Comparison of ENCODE assay signal across 15 cellular contexts in genomic region chr13:44396295-44396962, GRCh38. TPM values are rescaled to one million over a fixed set of nuclear protein-coding genes. Genes with fewer than 3 reads are reported as not detected.
DNase-seq lines count a peak whose midpoint lies in the region; ATAC-seq and TF ChIP-seq lines count a peak whose summit lies in the region.
"Had no signal": no experiment of that assay in that cellular context is flagged by ENCODE, and none has a peak within 500 bp of the region (broad histone marks: within the 10 kb centered on the region; RNA-seq: fewer than 3 reads in every experiment).

No MANE protein-coding gene starts in this region.

- TF ChIP-seq CTCF in dorsolateral prefrontal cortex (IDR thresholded peaks at IDR 0.05 in 54 of 56, conservative IDR thresholded peaks at IDR 0.05 in 2 of 56; ENCODE audit: low read depth in 1 of 56, partially characterized antibody in 56 of 56) (no peak), kidney epithelial cell (IDR thresholded peaks at IDR 0.05; ENCODE audit: insufficient read depth, low read length, poor library complexity, severe bottlenecking) (no peak)

- no peaks in the 10 kb centered on the region for H3K27me3 Mint-ChIP-seq in activated naive CD4-positive, alpha-beta T cell treated with anti-CD3 and anti-CD28 coated beads for 36 hours (ENCODE audit: low read depth)

- intact Hi-C loops in dorsolateral prefrontal cortex (cut with DNase I) (no loop called here), sciatic nerve (cut with DNase I) (no loop called here)
- intact Hi-C loops in activated naive CD4-positive, alpha-beta T cell treated with anti-CD3 and anti-CD28 coated beads for 36 hours (cut with micrococcal nuclease) = no loop called here

- H3K4me1 Mint-ChIP-seq in activated naive CD4-positive, alpha-beta T cell treated with anti-CD3 and anti-CD28 coated beads for 36 hours (ENCODE audit: low read depth) = no peaks in the 10 kb centered on the region
- H3K4me1 Mint-ChIP-seq: activated CD4-positive, alpha-beta T cell treated with anti-CD3 and anti-CD28 coated beads, Interleukin-2, amount 10 ng/mL, durations not matched to agents 24 days and 14 days had no signal

- no peaks in the 10 kb centered on the region for H3K36me3 Mint-ChIP-seq in activated naive CD4-positive, alpha-beta T cell treated with anti-CD3 and anti-CD28 coated beads for 36 hours (ENCODE audit: low read depth)
- H3K36me3 Mint-ChIP-seq: naive B cell had no signal

- no peaks in the 10 kb centered on the region for H3K9me3 Mint-ChIP-seq in activated naive CD4-positive, alpha-beta T cell treated with anti-CD3 and anti-CD28 coated beads for 36 hours
- H3K9me3 Mint-ChIP-seq: activated CD4-positive, alpha-beta T cell treated with anti-CD3 and anti-CD28 coated beads, Interleukin-2, amount 10 ng/mL, durations not matched to agents 24 days and 14 days; H9 had no signal

- no peak overlapping the region for H3K27ac Mint-ChIP-seq in activated naive CD4-positive, alpha-beta T cell treated with anti-CD3 and anti-CD28 coated beads for 36 hours
- H3K27ac Mint-ChIP-seq: activated CD4-positive, alpha-beta T cell treated with anti-CD3 and anti-CD28 coated beads, Interleukin-2, amount 10 ng/mL, durations not matched to agents 24 days and 14 days; naive B cell had no signal

- DNase-seq in H7 (peak; percentile 35), dorsolateral prefrontal cortex (no peak), kidney epithelial cell (ENCODE audit: low read depth) (peak; percentile 14), sciatic nerve (ENCODE audit: low spot score) (no peak), NCI-H748 (lab: John Stamatoyannopoulos, UW; ENCODE audit: unreplicated experiment) (no peak), NCI-H345 treated with DMSO at 0.1 percent for 48 hours (lab: John Stamatoyannopoulos, UW; ENCODE audit: unreplicated experiment) (no peak)
- no peak for DNase-seq in activated naive CD4-positive, alpha-beta T cell treated with anti-CD3 and anti-CD28 coated beads for 36 hours
- DNase-seq: activated CD4-positive, alpha-beta T cell treated with anti-CD3 and anti-CD28 coated beads, Interleukin-2, amount 10 ng/mL, durations not matched to agents 24 days and 14 days; foreskin keratinocyte; H9; naive B cell; NCI-H2081; small intestine had no signal

- H3K4me3 Mint-ChIP-seq in activated naive CD4-positive, alpha-beta T cell treated with anti-CD3 and anti-CD28 coated beads for 36 hours = no peak overlapping the region
- H3K4me3 Mint-ChIP-seq: activated CD4-positive, alpha-beta T cell treated with anti-CD3 and anti-CD28 coated beads, Interleukin-2, amount 10 ng/mL, durations not matched to agents 24 days and 14 days; H9; naive B cell had no signal

- H3K27me3 ChIP-seq in H7 (ENCODE audit: control insufficient read depth, insufficient read depth, low read length) (no peaks in the 10 kb centered on the region), dorsolateral prefrontal cortex (no peaks in the 10 kb centered on the region), kidney epithelial cell (ENCODE audit: control insufficient read depth, insufficient read depth, low read length) (no peaks in the 10 kb centered on the region)
- H3K27me3 ChIP-seq: foreskin keratinocyte had no signal

- CTCF ChIA-PET in activated naive CD4-positive, alpha-beta T cell treated with anti-CD3 and anti-CD28 coated beads for 36 hours (lab: Charles Lee) = no interaction called here

- H3K36me3 ChIP-seq in H7 (replicated peaks; ENCODE audit: control insufficient read depth, insufficient read depth, low read length) (no peaks in the 10 kb centered on the region), kidney epithelial cell (ENCODE audit: control insufficient read depth, insufficient read depth, low read length) (no peaks in the 10 kb centered on the region)

- H3K27ac ChIP-seq in dorsolateral prefrontal cortex = peak overlapping the region in 40 of 59 donors; percentile 0 to 71 (median 48)
- H3K27ac ChIP-seq: foreskin keratinocyte had no signal

- H3K4me3 ChIP-seq in H7 (ENCODE audit: insufficient read depth, low read depth, low read length) (no peak overlapping the region), dorsolateral prefrontal cortex (peak overlapping the region in 2 of 59 donors; percentile 7 to 19), kidney epithelial cell (ENCODE audit: low read depth, low read length) (no peak overlapping the region)

- ATAC-seq in sciatic nerve (peak; percentile 83), GM21528 (IDR thresholded peaks at IDR 0.05; ENCODE audit: low FRiP score, unreplicated experiment) (no peak)
- ATAC-seq: foreskin keratinocyte had no signal

RNA-seq across cellular contexts. Expression of gene SERP2, which starts 22.8 kb away (rescaled TPM):
- 0.17 and 0.74 TPM in 2 replicates for total RNA-seq in H7 (2014; rRNA removed; shearing (Covaris generic))
- 10 to 100 TPM; 37.0 to 96.0 (median 70.9) TPM for total RNA-seq in dorsolateral prefrontal cortex
- total RNA-seq in kidney epithelial cell = 5.1 and 9.7 TPM in 2 replicates
- total RNA-seq in sciatic nerve = 9.6 TPM
- total RNA-seq in activated naive CD4-positive, alpha-beta T cell treated with anti-CD3 and anti-CD28 coated beads for 36 hours = under 1 TPM; 0.38 to 0.64 TPM
- total RNA-seq: activated CD4-positive, alpha-beta T cell treated with anti-CD3 and anti-CD28 coated beads, Interleukin-2, amount 10 ng/mL, durations not matched to agents 24 days and 14 days; T-helper 2 cell treated with Interferon-gamma antibody and Interleukin-4, amounts not matched to agents 100 ng/mL and 5 ng/mL, for 36 hours had no signal

Comparison
In these comparisons a context has a peak if more than half of its experiments do, and no peak if none do; other contexts are left out.
1. DNase-seq: peak in H7 (single experiment) and kidney epithelial cell (single experiment); none in dorsolateral prefrontal cortex (0 of 10), sciatic nerve (single experiment), NCI-H748 (single experiment), activated naive CD4-positive, alpha-beta T cell treated with anti-CD3 and anti-CD28 coated beads for 36 hours (single experiment) and NCI-H345 treated with DMSO at 0.1 percent for 48 hours (single experiment).